19 cellular contexts compared by ENCODE assay signal in the genomic region with DNA sequence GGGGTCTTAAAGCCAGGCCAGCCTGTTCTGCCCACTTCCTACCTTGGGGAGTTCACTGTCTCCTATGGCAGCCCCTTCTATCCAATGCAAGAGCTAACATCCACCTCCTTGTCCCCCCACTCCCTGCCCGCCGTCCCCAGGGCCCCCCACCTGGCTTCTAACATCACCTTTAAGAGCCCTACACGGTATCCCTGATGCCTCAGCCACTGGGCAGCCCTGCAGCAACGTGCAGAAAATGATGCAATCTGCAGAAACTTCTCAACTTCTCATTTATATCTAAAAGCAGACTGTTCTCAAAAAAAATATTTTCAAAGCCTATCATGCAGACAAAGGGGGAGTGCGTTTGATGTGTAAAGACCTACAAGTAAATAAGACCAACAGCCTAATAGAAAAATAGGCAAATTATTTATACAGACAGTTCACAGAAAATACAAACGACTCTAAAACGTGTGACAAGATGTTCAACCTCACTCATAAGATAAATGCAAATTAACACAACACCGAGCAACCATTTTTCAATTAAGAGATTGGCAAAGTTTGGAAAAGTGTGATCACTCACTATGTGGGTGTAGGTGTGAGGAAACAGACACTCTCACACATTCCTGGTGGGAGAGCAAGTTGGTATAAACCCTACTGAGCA. TPM values are rescaled to one million over a fixed set of nuclear protein-coding genes. Genes with fewer than 3 reads are reported as not detected.
A peak's percentile ranks its signal among the peaks of the same experiment; 100 is the strongest.
DNase-seq lines count a peak whose midpoint lies in the region; ATAC-seq and TF ChIP-seq lines count a peak whose summit lies in the region.
"Had no signal": no experiment of that assay in that cellular context is flagged by ENCODE, and none has a peak within 500 bp of the region (broad histone marks: within the 10 kb centered on the region; RNA-seq: fewer than 3 reads in every experiment).

No MANE protein-coding gene starts in this region.

- H3K36me3 ChIP-seq in Caco-2 (ENCODE audit: control insufficient read depth, insufficient read depth, low read length) (no peaks in the 10 kb centered on the region), PC-9 (ENCODE audit: low read depth) (no peaks in the 10 kb centered on the region)
- H3K36me3 ChIP-seq: sigmoid colon, SJSA1, upper lobe of right lung had no signal

- DNase-seq in Caco-2 (peak; percentile 35 to 51), HL-60 (ENCODE audit: low read depth in 1 of 2, low spot score in 1 of 2) (peak in 1 of 2 experiments; percentile 76), PC-9 (no peak), fibroblast of pulmonary artery (ENCODE audit: low read depth) (peak; percentile 25), dorsolateral prefrontal cortex (no peak), NCI-H1417 treated with DMSO at 0.1 percent for 48 hours (lab: John Stamatoyannopoulos, UW) (no peak), DMS79 treated with DMSO at 0.1 percent for 48 hours (lab: John Stamatoyannopoulos, UW) (no peak)
- DNase-seq: activated CD8-positive, alpha-beta memory T cell treated with anti-CD3 and anti-CD28 coated beads, Interleukin-2, amount 10 ng/mL, durations not matched to agents 7 days and 5 days; activated naive CD4-positive, alpha-beta T cell treated with anti-CD3 and anti-CD28 coated beads, Interleukin-2, amount 50 U/mL, for 16 hours; islet precursor cell; NCI-H146; NCI-H524 treated with DMSO at 0.1 percent for 48 hours; sigmoid colon; upper lobe of right lung had no signal

- BruUV-seq in Caco-2 (replicated peaks; lab: Mats Ljungman, UMichigan) (no TSS peak), PC-9 (replicated peaks; lab: Mats Ljungman, UMichigan) (no TSS peak)

- H3K27me3 Mint-ChIP-seq in Caco-2 (ENCODE audit: insufficient read depth, unreplicated experiment) = peaks cover 24% of the 10 kb centered on the region

- H3K9me3 ChIP-seq in Caco-2 (no peaks in the 10 kb centered on the region), PC-9 (ENCODE audit: insufficient read depth, low read depth) (no peaks in the 10 kb centered on the region)
- H3K9me3 ChIP-seq: sigmoid colon, SJSA1, upper lobe of right lung had no signal

- peaks cover 6% of the 10 kb centered on the region for H3K27me3 ChIP-seq in Caco-2 (replicated peaks; ENCODE audit: control insufficient read depth, insufficient read depth, low read length)
- H3K27me3 ChIP-seq in HL-60 (ENCODE audit: insufficient read depth, poor library complexity, severe bottlenecking) = no peaks in the 10 kb centered on the region
- H3K27me3 ChIP-seq in PC-9 (ENCODE audit: insufficient read depth, low read depth) = peaks cover 73% of the 10 kb centered on the region
- H3K27me3 ChIP-seq in dorsolateral prefrontal cortex = peaks cover 0 to 38% (median 0%) of the 10 kb centered on the region in 45 donors

- no peaks in the 10 kb centered on the region for H3K9me3 Mint-ChIP-seq in Caco-2 (ENCODE audit: unreplicated experiment)
- H3K9me3 Mint-ChIP-seq: stimulated activated effector memory CD8-positive, alpha-beta T cell treated with anti-CD3 and anti-CD28 coated beads, Interleukin-12 subunit alpha, Interleukin-12 subunit beta, amount 100 ng/mL, for 72 hours had no signal

- H2AFZ ChIP-seq in PC-9 = peak overlapping the region; percentile 52; the same call in 1 of the 2 replicates

- no peaks in the 10 kb centered on the region for H3K4me1 ChIP-seq in Caco-2
- no peaks in the 10 kb centered on the region for H3K4me1 ChIP-seq in PC-9 (replicated peaks; ENCODE audit: insufficient read depth)
- H3K4me1 ChIP-seq: sigmoid colon, SJSA1 had no signal

- no peak overlapping the region for H3K27ac Mint-ChIP-seq in Caco-2 (ENCODE audit: unreplicated experiment)
- H3K27ac Mint-ChIP-seq: activated CD8-positive, alpha-beta memory T cell treated with anti-CD3 and anti-CD28 coated beads, Interleukin-2, amount 10 ng/mL, durations not matched to agents 7 days and 5 days; stimulated activated effector memory CD8-positive, alpha-beta T cell treated with anti-CD3 and anti-CD28 coated beads, Interleukin-12 subunit alpha, Interleukin-12 subunit beta, amount 100 ng/mL, for 72 hours had no signal

- H3F3A ChIP-seq in PC-9 (ENCODE audit: insufficient read depth, low read depth) = no peaks in the 10 kb centered on the region

- CTCF ChIA-PET in Caco-2 (lab: Charles Lee) = interaction anchor here (0.6 to 3.8 kb wide), 4 partner anchors 19 to 185 kb away, joined by 4 to 12 read pairs (median 5); no protein-coding TSS in a partner anchor
- CTCF ChIA-PET in PC-9 (lab: Charles Lee) = no interaction called here

- no peak overlapping the region for H3K4me3 ChIP-seq in Caco-2 (ENCODE audit: low read depth, low read length)
- no peak overlapping the region for H3K4me3 ChIP-seq in HL-60 (replicated peaks; ENCODE audit: insufficient read depth, low read length)
- no peak overlapping the region for H3K4me3 ChIP-seq in PC-9
- no peak overlapping the region for H3K4me3 ChIP-seq in fibroblast of pulmonary artery (replicated peaks; ENCODE audit: low read depth, low read length)
- no peak overlapping the region for H3K4me3 ChIP-seq in dorsolateral prefrontal cortex
- H3K4me3 ChIP-seq: sigmoid colon, SJSA1, upper lobe of right lung had no signal

- no peak overlapping the region for H3K4me3 Mint-ChIP-seq in Caco-2 (ENCODE audit: unreplicated experiment)
- H3K4me3 Mint-ChIP-seq: activated CD8-positive, alpha-beta memory T cell treated with anti-CD3 and anti-CD28 coated beads, Interleukin-2, amount 10 ng/mL, durations not matched to agents 7 days and 5 days; stimulated activated effector memory CD8-positive, alpha-beta T cell treated with anti-CD3 and anti-CD28 coated beads, Interleukin-12 subunit alpha, Interleukin-12 subunit beta, amount 100 ng/mL, for 72 hours had no signal

- H3K36me3 Mint-ChIP-seq in Caco-2 (ENCODE audit: insufficient read depth, unreplicated experiment) = no peaks in the 10 kb centered on the region
- H3K36me3 Mint-ChIP-seq: activated CD8-positive, alpha-beta memory T cell treated with anti-CD3 and anti-CD28 coated beads, Interleukin-2, amount 10 ng/mL, durations not matched to agents 7 days and 5 days; stimulated activated effector memory CD8-positive, alpha-beta T cell treated with anti-CD3 and anti-CD28 coated beads, Interleukin-12 subunit alpha, Interleukin-12 subunit beta, amount 100 ng/mL, for 72 hours had no signal

- no peak for TF ChIP-seq CTCF in Caco-2 (IDR thresholded peaks at IDR 0.05; ENCODE audit: insufficient read depth in 1 of 2, low read depth in 1 of 2, low read length in 1 of 2, severe bottlenecking in 1 of 2, unreplicated experiment in 1 of 2)
- no peak for TF ChIP-seq CTCF in HL-60 (IDR thresholded peaks at IDR 0.05; ENCODE audit: insufficient read depth, low read length)
- TF ChIP-seq CTCF in PC-9 (conservative IDR thresholded peaks at IDR 0.05) = no peak
- no peak for TF ChIP-seq CTCF in fibroblast of pulmonary artery (IDR thresholded peaks at IDR 0.05; ENCODE audit: low read length, missing control alignments)
- no peak for TF ChIP-seq CTCF in dorsolateral prefrontal cortex (IDR thresholded peaks at IDR 0.05 in 54 of 56, conservative IDR thresholded peaks at IDR 0.05 in 2 of 56; ENCODE audit: low read depth in 1 of 56, partially characterized antibody in 56 of 56)

- H3K4me1 Mint-ChIP-seq in Caco-2 (ENCODE audit: low read depth, unreplicated experiment) = no peaks in the 10 kb centered on the region
- H3K4me1 Mint-ChIP-seq: activated CD8-positive, alpha-beta memory T cell treated with anti-CD3 and anti-CD28 coated beads, Interleukin-2, amount 10 ng/mL, durations not matched to agents 7 days and 5 days; stimulated activated effector memory CD8-positive, alpha-beta T cell treated with anti-CD3 and anti-CD28 coated beads, Interleukin-12 subunit alpha, Interleukin-12 subunit beta, amount 100 ng/mL, for 72 hours had no signal

- POLR2A ChIA-PET in Caco-2 (lab: Charles Lee) = no interaction called here
- POLR2A ChIA-PET in PC-9 (lab: Charles Lee; ENCODE audit: unreplicated experiment) = no interaction called here

- no peaks in the 10 kb centered on the region for H4K20me1 ChIP-seq in PC-9 (ENCODE audit: insufficient read depth)

- peak overlapping the region; percentile 83 for H3K27ac ChIP-seq in HL-60 (replicated peaks)
- no peak overlapping the region for H3K27ac ChIP-seq in PC-9
- no peak overlapping the region for H3K27ac ChIP-seq in dorsolateral prefrontal cortex
- H3K27ac ChIP-seq: sigmoid colon, SJSA1, upper lobe of right lung, VCaP had no signal

- intact Hi-C loops in Caco-2 (cut with micrococcal nuclease; ENCODE audit: unreplicated experiment) (no loop called here), PC-9 (cut with micrococcal nuclease; ENCODE audit: unreplicated experiment) (no loop called here), dorsolateral prefrontal cortex (cut with DNase I) (loop anchor here in 1 of 2 donors (10.0 kb wide), 1 partner anchor 182 kb away; no protein-coding TSS in a partner anchor)

- H3K9me2 ChIP-seq in PC-9 (ENCODE audit: insufficient read depth) = no peaks in the 10 kb centered on the region

- H3K4me2 ChIP-seq in PC-9 = peak overlapping the region; percentile 18; the same call in 1 of the 2 replicates

- ATAC-seq in HG02798 (IDR thresholded peaks at IDR 0.05; ENCODE audit: poor library complexity, unreplicated experiment) = no peak
- ATAC-seq: activated CD8-positive, alpha-beta memory T cell treated with anti-CD3 and anti-CD28 coated beads, Interleukin-2, amount 10 ng/mL, durations not matched to agents 7 days and 5 days; stimulated activated effector memory CD8-positive, alpha-beta T cell treated with anti-CD3 and anti-CD28 coated beads, Interleukin-12 subunit alpha, Interleukin-12 subunit beta, amount 100 ng/mL, for 72 hours; upper lobe of right lung had no signal

- H3K79me2 ChIP-seq in PC-9 (ENCODE audit: low read depth) = no peaks in the 10 kb centered on the region

RNA-seq across cellular contexts. Expression of gene HCK, which starts 15.2 kb away (rescaled TPM):
- not detected in 2 replicates for total RNA-seq in Caco-2 (2022)
- total RNA-seq in PC-9 (2021) = not detected in 2 replicates
- total RNA-seq in dorsolateral prefrontal cortex = 10 to 100 TPM in 19 of 120 experiments, 1 to 10 TPM in 101; 1.3 to 30.6 (median 5.7) TPM
- total RNA-seq: activated CD8-positive, alpha-beta memory T cell treated with anti-CD3 and anti-CD28 coated beads, Interleukin-2, amount 10 ng/mL, durations not matched to agents 7 days and 5 days; H4; SJSA1 had no signal

RNA-seq across cellular contexts. Expression of gene CCM2L, which starts 26.6 kb away (rescaled TPM):
- 0.16 and 0.32 TPM in 2 replicates for total RNA-seq in Caco-2 (2022)
- 0.31 and 0.35 TPM in 2 replicates for total RNA-seq in PC-9 (2021)
- total RNA-seq in dorsolateral prefrontal cortex = 1 to 10 TPM; 2.5 to 10.0 (median 4.8) TPM
- total RNA-seq: activated CD8-positive, alpha-beta memory T cell treated with anti-CD3 and anti-CD28 coated beads, Interleukin-2, amount 10 ng/mL, durations not matched to agents 7 days and 5 days; SJSA1 had no signal

Comparison
In these comparisons a context has a peak if more than half of its experiments do, and no peak if none do; other contexts are left out.
1. DNase-seq: peak in Caco-2 (2 of 2) and fibroblast of pulmonary artery (single experiment); none in PC-9 (0 of 2), dorsolateral prefrontal cortex (0 of 10), NCI-H1417 treated with DMSO at 0.1 percent for 48 hours (single experiment) and DMS79 treated with DMSO at 0.1 percent for 48 hours (single experiment).